In the genomic region with DNA sequence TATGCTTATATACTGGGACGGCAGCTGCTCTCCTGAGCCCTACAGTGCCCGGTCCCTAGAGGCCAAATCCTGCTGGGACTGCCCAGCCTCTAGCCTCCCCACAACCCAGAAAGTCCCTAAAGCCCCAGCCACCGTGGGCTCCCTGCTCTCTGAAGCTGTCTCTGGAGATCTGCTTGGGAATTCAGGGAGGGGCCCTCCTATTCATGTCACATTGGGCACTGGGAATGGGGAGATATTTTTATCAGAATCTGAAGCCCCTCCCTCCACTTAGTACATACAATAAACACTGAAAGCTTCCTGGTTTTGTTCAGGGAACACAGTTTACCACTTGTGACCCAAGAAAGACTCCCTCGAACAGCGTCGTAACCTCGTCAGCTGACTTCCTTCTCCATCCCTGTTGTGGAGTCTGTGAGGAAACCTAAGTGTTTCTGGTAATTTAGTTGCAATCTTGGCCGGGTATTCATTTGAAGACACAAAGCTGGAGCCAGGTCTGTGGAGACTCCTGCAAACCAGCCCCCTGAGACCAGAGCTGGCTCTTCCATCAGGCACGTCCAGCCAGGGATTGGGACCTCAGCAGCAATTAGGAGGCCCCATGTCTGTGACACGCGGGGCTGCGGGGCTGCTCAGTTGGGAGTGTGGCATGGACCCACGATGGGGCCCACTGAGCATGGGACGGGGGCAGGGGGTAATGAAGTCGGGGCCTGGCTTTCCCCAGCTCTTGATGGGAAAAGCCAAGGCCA, we compare ENCODE assay signal across 9 cellular contexts. TPM values are rescaled to one million over a fixed set of nuclear protein-coding genes. Genes with fewer than 3 reads are reported as not detected.
A peak's percentile ranks its signal among the peaks of the same experiment; 100 is the strongest.
DNase-seq lines count a peak whose midpoint lies in the region; ATAC-seq and TF ChIP-seq lines count a peak whose summit lies in the region.
"Had no signal": no experiment of that assay in that cellular context is flagged by ENCODE, and none has a peak within 500 bp of the region (broad histone marks: within the 10 kb centered on the region; RNA-seq: fewer than 3 reads in every experiment).

No MANE protein-coding gene starts in this region.

- H3K4me1 ChIP-seq in IMR-90 (ENCODE audit: control insufficient read depth, insufficient read depth, low read length) (peaks cover 23% of the 10 kb centered on the region), skeletal muscle satellite cell (ENCODE audit: control insufficient read depth, insufficient read depth, low read length) (peaks cover 30% of the 10 kb centered on the region)

- H3K27ac ChIP-seq in IMR-90 (ENCODE audit: insufficient read depth, low read length), result peak overlapping the region; percentile 60; the same call in 1 of the 2 replicates

- no peak for TF ChIP-seq CTCF in IMR-90 (conservative IDR thresholded peaks at IDR 0.05; ENCODE audit: low read depth, low read length)

- no peaks in the 10 kb centered on the region for H3K27me3 Mint-ChIP-seq in activated naive CD8-positive, alpha-beta T cell

- H3K14ac ChIP-seq in IMR-90 (replicated peaks; ENCODE audit: low read depth, low read length), result peak overlapping the region; percentile 10; the same call in 1 of the 2 replicates

- H4K91ac ChIP-seq in IMR-90 (ENCODE audit: insufficient read depth, low read depth, low read length), result no peak overlapping the region; the same call in 1 of the 2 replicates

- H3K4ac ChIP-seq in IMR-90 (ENCODE audit: low read depth, low read length), result peak overlapping the region; percentile 50

- H2AK9ac ChIP-seq in IMR-90 (replicated peaks; ENCODE audit: low read depth, low read length, poor library complexity), result no peak overlapping the region

- WGBS in IMR-90 (ENCODE audit: extremely low coverage in 2 of 2, insufficient read length in 1 of 2), 2 experiments, result no CpG with 5 or more reads among the region's 15 CpGs

- H2BK120ac ChIP-seq in IMR-90 (ENCODE audit: low read depth, low read length), result peak overlapping the region; percentile 18; the same call in 1 of the 2 replicates

- H3K56ac ChIP-seq in IMR-90 (ENCODE audit: extremely low read depth, insufficient read depth, low read length), result no peak overlapping the region; the same call in 1 of the 2 replicates

- CTCF ChIA-PET in IMR-90 (lab: Yijun Ruan, JAX), result interaction anchor here (1.5 kb wide), 1 partner anchor 56 kb away, joined by 5 read pairs; no protein-coding TSS in a partner anchor

- H2AK5ac ChIP-seq in IMR-90 (ENCODE audit: low read depth, low read length), result no peak overlapping the region

- no peak overlapping the region; the same call in 1 of the 2 replicates for H2BK20ac ChIP-seq in IMR-90 (ENCODE audit: low read depth, low read length)

- POLR2A ChIA-PET in IMR-90 (lab: Charles Lee; ENCODE audit: unreplicated experiment), result interaction anchor here (0.6 kb wide), 2 partner anchors 162 to 360 kb away, joined by 3 to 4 read pairs; no protein-coding TSS in a partner anchor

- H3K36me3 ChIP-seq in IMR-90 (ENCODE audit: control insufficient read depth, insufficient read depth, low read length) (peaks cover 55% of the 10 kb centered on the region), skeletal muscle satellite cell (ENCODE audit: insufficient read depth, low read length) (peaks cover 51% of the 10 kb centered on the region)

- no peak overlapping the region; the same call in 1 of the 2 replicates for H4K5ac ChIP-seq in IMR-90 (ENCODE audit: low read depth, low read length)

- in situ Hi-C loops in IMR-90 (cut with MboI; ENCODE audit: low sequenced_read_pairs), result loop anchor here (5.0 kb wide), 1 partner anchor 55 kb away; the partner anchor contains the start of gene SOCS3

- TF ChIP-seq POLR2A in IMR-90 (IDR thresholded peaks at IDR 0.05; ENCODE audit: low read depth, low read length), result no peak

- BruUV-seq in IMR-90 (replicated peaks; lab: Mats Ljungman, UMichigan), result no TSS peak

- ATAC-seq in IMR-90 (ENCODE audit: low read depth) (no peak), left ventricle myocardium superior (peak; percentile 58)
- ATAC-seq in activated CD4-positive, CD25-positive, alpha-beta regulatory T cell treated with anti-CD3 and anti-CD28 coated beads, Interleukin-2, amount 50 U/mL, for 24 hours, result no peak

- H3K4me3 Mint-ChIP-seq in activated naive CD8-positive, alpha-beta T cell, result no peak overlapping the region
- H3K4me3 Mint-ChIP-seq: neural crest cell had no signal

- H3K4me2 ChIP-seq in IMR-90 (ENCODE audit: low read depth, low read length), result no peak overlapping the region
- H3K4me2 ChIP-seq in skeletal muscle satellite cell (ENCODE audit: low read length), result peak overlapping the region; percentile 15

- no peak overlapping the region for H2BK5ac ChIP-seq in IMR-90 (ENCODE audit: low read depth, low read length, poor library complexity, severe bottlenecking)

- dilution Hi-C loops in IMR-90 (cut with HindIII; ENCODE audit: low sequenced_read_pairs, unreplicated experiment), result no loop called here

- H2AFZ ChIP-seq in IMR-90 (replicated peaks; ENCODE audit: low read length, poor library complexity), result no peak overlapping the region

- H3K79me1 ChIP-seq in IMR-90 (ENCODE audit: low read depth in 1 of 2, low read length in 2 of 2), result peaks cover 35 to 85% of the 10 kb centered on the region in 2 experiments

- H3K27me3 ChIP-seq in IMR-90 (ENCODE audit: control insufficient read depth, insufficient read depth, low read length), result no peaks in the 10 kb centered on the region
- no peaks in the 10 kb centered on the region for H3K27me3 ChIP-seq in skeletal muscle satellite cell (ENCODE audit: control insufficient read depth, insufficient read depth, low read length)

- H3K18ac ChIP-seq in IMR-90 (ENCODE audit: low read depth, low read length), result no peak overlapping the region; the same call in 1 of the 2 replicates

- H3K27ac Mint-ChIP-seq in activated naive CD8-positive, alpha-beta T cell, result peak overlapping the region; percentile 41

- intact Hi-C loops in IMR-90 (cut with micrococcal nuclease) (no loop called here), left ventricle myocardium superior (cut with micrococcal nuclease) (loop anchor here (5.0 kb wide), 1 partner anchor 35 kb away; no protein-coding TSS in a partner anchor)

- H3K36me3 Mint-ChIP-seq in activated naive CD8-positive, alpha-beta T cell, result peaks cover 3% of the 10 kb centered on the region

- peaks cover 44% of the 10 kb centered on the region for H3K4me1 Mint-ChIP-seq in activated naive CD8-positive, alpha-beta T cell (ENCODE audit: low read depth)
- H3K4me1 Mint-ChIP-seq: neural crest cell had no signal

- H3K9me3 Mint-ChIP-seq in activated naive CD8-positive, alpha-beta T cell (ENCODE audit: low read depth), result no peaks in the 10 kb centered on the region
- H3K9me3 Mint-ChIP-seq: neural crest cell had no signal

- TF ChIP-seq RAD21 in IMR-90 (IDR thresholded peaks at IDR 0.05; ENCODE audit: low read length), result no peak

- DNase-seq in IMR-90 (no peak), left ventricle myocardium superior (no peak), retina (no peak), ureter (ENCODE audit: low spot score) (no peak)
- DNase-seq in stimulated activated CD4-positive, alpha-beta T cell treated with anti-CD3 and anti-CD28 coated beads, Interleukin-4, amount 100 ng/mL, for 1 hour, result no peak

- H3K9me3 ChIP-seq in IMR-90 (ENCODE audit: control insufficient read depth, insufficient read depth, low read length) (no peaks in the 10 kb centered on the region), skeletal muscle satellite cell (replicated peaks; ENCODE audit: low read length) (no peaks in the 10 kb centered on the region)

- H3K4me3 ChIP-seq in IMR-90 (ENCODE audit: insufficient read depth, low read depth, low read length) (no peak overlapping the region), skeletal muscle satellite cell (ENCODE audit: low read length) (no peak overlapping the region)

- peak overlapping the region; percentile 23; the same call in 1 of the 2 replicates for H3K23ac ChIP-seq in IMR-90 (ENCODE audit: low read depth, low read length)

- H4K20me1 ChIP-seq in IMR-90 (ENCODE audit: insufficient read depth, low read length), result peaks cover 30% of the 10 kb centered on the region

- peak overlapping the region in 1 of 2 experiments; percentile 43; a peak in 1 of 4 replicates for H4K8ac ChIP-seq in IMR-90 (ENCODE audit: low read depth in 2 of 2, low read length in 2 of 2)

- H3K9ac ChIP-seq in IMR-90 (ENCODE audit: low read depth, low read length), result peak overlapping the region; percentile 40; the same call in 1 of the 2 replicates
- peak overlapping the region; percentile 36 for H3K9ac ChIP-seq in skeletal muscle satellite cell (ENCODE audit: low read depth, low read length)

- H2BK15ac ChIP-seq in IMR-90 (ENCODE audit: low read depth, low read length), result no peak overlapping the region

- peaks cover 17% of the 10 kb centered on the region for H3K9me1 ChIP-seq in IMR-90 (ENCODE audit: insufficient read depth, low read length)

TF ChIP-seq in IMR-90, 13 proteins besides CTCF, POLR2A, EP300 and RAD21:
- TF ChIP-seq CHD1 (IDR thresholded peaks at IDR 0.05; ENCODE audit: low read depth, low read length) (no peak), FOS (IDR thresholded peaks at IDR 0.05; ENCODE audit: low read depth, low read length) (no peak)

RNA-seq across cellular contexts. Expression of gene PGS1, which starts 38.5 kb away (rescaled TPM):
- total RNA-seq in IMR-90 (2012; rRNA removed) (14.4 and 18.5 TPM in 2 replicates), left ventricle myocardium superior (18.3 TPM), ureter (73.2 TPM)
- 35.5 and 43.2 TPM in 2 replicates for polyA plus RNA-seq in IMR-90 (2012; rRNA removed)
- polyA plus RNA-seq in IMR-90 (2012; cell fraction: cytosol; rRNA removed), result 26.3 and 45.8 TPM in 2 replicates
- polyA plus RNA-seq in IMR-90 (2012; cell fraction: nucleus; rRNA removed; ENCODE audit: low replicate concordance), result 189 and 191 TPM in 2 replicates
- total RNA-seq in skeletal muscle satellite cell (2012; rRNA removed), result 24.6 and 25.8 TPM in 2 replicates

RNA-seq across cellular contexts. Expression of gene SOCS3, which starts 57.1 kb away (rescaled TPM):
- total RNA-seq in IMR-90 (2012; rRNA removed), result 19.7 and 19.9 TPM in 2 replicates
- 18.3 and 19.2 TPM in 2 replicates for polyA plus RNA-seq in IMR-90 (2012; rRNA removed)
- polyA plus RNA-seq in IMR-90 (2012; cell fraction: cytosol; rRNA removed), result 29.0 and 102 TPM in 2 replicates
- 163 and 202 TPM in 2 replicates for polyA plus RNA-seq in IMR-90 (2012; cell fraction: nucleus; rRNA removed; ENCODE audit: low replicate concordance)
- total RNA-seq in left ventricle myocardium superior, result 11.1 TPM
- total RNA-seq in skeletal muscle satellite cell (2012; rRNA removed), result 52.0 and 93.5 TPM in 2 replicates
- total RNA-seq in ureter, result 66.1 TPM
